In genomic region chr4:152962160-152962559, GRCh38 we compare ENCODE assay signal across 20 cellular contexts. TPM values are rescaled to one million over a fixed set of nuclear protein-coding genes. Genes with fewer than 3 reads are reported as not detected.
DNase-seq lines count a peak whose midpoint lies in the region; ATAC-seq, FAIRE-seq and TF ChIP-seq lines count a peak whose summit lies in the region.
"Had no signal": no experiment of that assay in that cellular context is flagged by ENCODE, and none has a peak within 500 bp of the region (broad histone marks: within the 10 kb centered on the region; RNA-seq: fewer than 3 reads in every experiment).

No MANE protein-coding gene starts in this region.

- H3K27ac Mint-ChIP-seq in chondrocyte (ENCODE audit: unreplicated experiment) (peak overlapping the region; percentile 6), Caco-2 (ENCODE audit: unreplicated experiment) (no peak overlapping the region), T-helper 17 cell (no peak overlapping the region)
- H3K27ac Mint-ChIP-seq: B cell; CD8-positive, alpha-beta T cell; GM23338; HFFc6 had no signal

- DNase-seq in NCI-H526 treated with DMSO at 0.1 percent for 48 hours (lab: John Stamatoyannopoulos, UW): peak; percentile 95
- DNase-seq in chondrocyte (ENCODE audit: low spot score): no peak
- peak; percentile 46 for DNase-seq in fibroblast of villous mesenchyme (ENCODE audit: low read depth)
- DNase-seq in Caco-2: no peak
- DNase-seq in urothelium cell line (ENCODE audit: low spot score): no peak
- DNase-seq in left ventricle myocardium inferior: no peak
- DNase-seq in T-helper 17 cell: no peak
- DNase-seq: CD8-positive, alpha-beta T cell; DMS79; GDM1; H7; HFFc6 had no signal

- H3K4me1 ChIP-seq in Caco-2 (peaks cover 9% of the 10 kb centered on the region), left ventricle myocardium inferior (peaks cover 15% of the 10 kb centered on the region)

- ATAC-seq in T-helper 17 cell: no peak
- ATAC-seq: CD8-positive, alpha-beta T cell; GM23338; HCT116 had no signal

- no TSS peak for BruUV-seq in Caco-2 (replicated peaks; lab: Mats Ljungman, UMichigan)

- H3K27me3 ChIP-seq in Caco-2 (replicated peaks; ENCODE audit: control insufficient read depth, insufficient read depth, low read length) (no peaks in the 10 kb centered on the region), left ventricle myocardium inferior (ENCODE audit: low read depth) (peaks cover 35% of the 10 kb centered on the region)
- H3K27me3 ChIP-seq: BLaER1 treated with 17β-estradiol and CSF1 and Interleukin-3, amounts not matched to agents 10 nM and 100 nM had no signal

- H3K9me3 ChIP-seq in Caco-2 (no peaks in the 10 kb centered on the region), left ventricle myocardium inferior (replicated peaks) (no peaks in the 10 kb centered on the region), T-helper 17 cell (ENCODE audit: control insufficient read depth, low read length, poor library complexity, severe bottlenecking) (no peaks in the 10 kb centered on the region)
- H3K9me3 ChIP-seq: BLaER1 treated with 17β-estradiol and CSF1 and Interleukin-3, amounts not matched to agents 10 nM and 100 nM had no signal

- H3K36me3 Mint-ChIP-seq in chondrocyte (ENCODE audit: low read depth) (peaks cover 6% of the 10 kb centered on the region), Caco-2 (ENCODE audit: insufficient read depth, unreplicated experiment) (no peaks in the 10 kb centered on the region), T-helper 17 cell (ENCODE audit: low read depth) (peaks cover 3% of the 10 kb centered on the region)
- H3K36me3 Mint-ChIP-seq: CD8-positive, alpha-beta T cell had no signal

- TF ChIP-seq CTCF in chondrocyte (IDR thresholded peaks at IDR 0.05) (no peak), fibroblast of villous mesenchyme (IDR thresholded peaks at IDR 0.05; ENCODE audit: insufficient read depth, low read depth, low read length) (no peak), Caco-2 (IDR thresholded peaks at IDR 0.05; ENCODE audit: insufficient read depth in 1 of 2, low read depth in 1 of 2, low read length in 1 of 2, severe bottlenecking in 1 of 2, unreplicated experiment in 1 of 2) (no peak), left ventricle myocardium inferior (IDR thresholded peaks at IDR 0.05; ENCODE audit: borderline replicate concordance) (no peak)

- no peaks in the 10 kb centered on the region for H3K27me3 Mint-ChIP-seq in chondrocyte (ENCODE audit: low read depth)
- no peaks in the 10 kb centered on the region for H3K27me3 Mint-ChIP-seq in Caco-2 (ENCODE audit: insufficient read depth, unreplicated experiment)
- peaks cover 39% of the 10 kb centered on the region for H3K27me3 Mint-ChIP-seq in T-helper 17 cell
- H3K27me3 Mint-ChIP-seq: B cell had no signal

- POLR2A ChIA-PET in Caco-2 (lab: Charles Lee): no interaction called here

- CTCF ChIA-PET in Caco-2 (lab: Charles Lee): no interaction called here

- H3K9me3 Mint-ChIP-seq in chondrocyte (ENCODE audit: low read depth): no peaks in the 10 kb centered on the region
- no peaks in the 10 kb centered on the region for H3K9me3 Mint-ChIP-seq in Caco-2 (ENCODE audit: unreplicated experiment)
- H3K9me3 Mint-ChIP-seq: CD8-positive, alpha-beta T cell; GM23338; HFFc6; IgD-negative memory B cell had no signal

- no peak for FAIRE-seq in urothelium cell line (lab: Jason Lieb, UNC)
- FAIRE-seq: GM12892, GM18507, HTR-8/SVneo had no signal

- H3K36me3 ChIP-seq in Caco-2 (ENCODE audit: control insufficient read depth, insufficient read depth, low read length) (no peaks in the 10 kb centered on the region), left ventricle myocardium inferior (peaks cover 5% of the 10 kb centered on the region)
- H3K36me3 ChIP-seq: BLaER1 treated with 17β-estradiol and CSF1 and Interleukin-3, amounts not matched to agents 10 nM and 100 nM had no signal

- peaks cover 59% of the 10 kb centered on the region for H3K4me1 Mint-ChIP-seq in chondrocyte (ENCODE audit: low read depth)
- H3K4me1 Mint-ChIP-seq in Caco-2 (ENCODE audit: low read depth, unreplicated experiment): peaks cover 25% of the 10 kb centered on the region
- H3K4me1 Mint-ChIP-seq in T-helper 17 cell: no peaks in the 10 kb centered on the region

- H3K4me3 ChIP-seq in fibroblast of villous mesenchyme (ENCODE audit: low read depth, low read length) (no peak overlapping the region), Caco-2 (ENCODE audit: low read depth, low read length) (no peak overlapping the region), left ventricle myocardium inferior (no peak overlapping the region)
- H3K4me3 ChIP-seq: BLaER1 treated with 17β-estradiol and CSF1 and Interleukin-3, amounts not matched to agents 10 nM and 100 nM; GM23338 had no signal

- no peak overlapping the region for H3K27ac ChIP-seq in left ventricle myocardium inferior (replicated peaks)
- H3K27ac ChIP-seq: BLaER1 treated with 17β-estradiol and CSF1 and Interleukin-3, amounts not matched to agents 10 nM and 100 nM had no signal

- no peak overlapping the region for H3K4me3 Mint-ChIP-seq in chondrocyte (ENCODE audit: unreplicated experiment)
- H3K4me3 Mint-ChIP-seq in Caco-2 (ENCODE audit: unreplicated experiment): no peak overlapping the region
- no peak overlapping the region for H3K4me3 Mint-ChIP-seq in T-helper 17 cell
- H3K4me3 Mint-ChIP-seq: B cell; CD8-positive, alpha-beta T cell; GM23338; HFFc6; IgD-negative memory B cell had no signal

- intact Hi-C loops in Caco-2 (cut with micrococcal nuclease; ENCODE audit: unreplicated experiment) (no loop called here), left ventricle myocardium inferior (cut with micrococcal nuclease) (no loop called here)

RNA-seq across cellular contexts. Expression of gene FHDC1, which starts 26.0 kb away (rescaled TPM):
- total RNA-seq in chondrocyte: 4.2 to 8.9 TPM (median 4.4 TPM) in 3 replicates
- total RNA-seq in fibroblast of villous mesenchyme: 0.32 and 1.7 TPM in 2 replicates
- 1.4 and 1.5 TPM in 2 replicates for total RNA-seq in Caco-2 (2022)
- 0.38 TPM for total RNA-seq in left ventricle myocardium inferior
- total RNA-seq in T-helper 17 cell: under 1 TPM; 0.10 TPM

Comparison
In these comparisons a context has a peak if more than half of its experiments do, and no peak if none do; other contexts are left out.
1. DNase-seq: peak in NCI-H526 treated with DMSO at 0.1 percent for 48 hours (single experiment) and fibroblast of villous mesenchyme (single experiment); none in chondrocyte (single experiment), Caco-2 (0 of 2), urothelium cell line (single experiment), left ventricle myocardium inferior (single experiment) and T-helper 17 cell (0 of 3).